In the genomic region with DNA sequence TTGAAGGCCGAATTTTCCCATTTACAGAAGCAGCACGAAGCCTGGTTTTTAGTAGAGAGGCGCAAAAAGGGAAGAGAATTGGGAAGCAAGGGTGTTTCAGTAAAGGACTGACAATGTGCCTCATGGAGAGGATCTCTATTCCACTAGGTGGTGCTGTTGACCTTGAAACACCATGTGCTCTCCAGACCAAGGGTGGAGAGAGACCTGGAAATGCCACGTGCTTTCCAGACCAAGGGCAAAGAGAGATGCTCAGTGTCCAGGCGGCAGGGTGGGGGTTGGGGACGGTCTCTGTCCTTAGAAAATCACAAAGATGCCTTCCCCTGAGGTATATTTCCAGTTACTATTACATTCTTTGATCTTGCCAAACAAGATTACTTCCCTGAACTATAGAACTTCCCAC, we compare ENCODE assay signal across 8 cellular contexts.
DNase-seq lines count a peak whose midpoint lies in the region; ATAC-seq and TF ChIP-seq lines count a peak whose summit lies in the region.

No MANE protein-coding gene starts in this region.

- no peak overlapping the region for H3K4ac ChIP-seq in neuronal stem cell (ENCODE audit: low read length)

- H4K8ac ChIP-seq in neuronal stem cell (ENCODE audit: low read depth, low read length), result no peak overlapping the region

- H3K9me3 Mint-ChIP-seq in endothelial cell (ENCODE audit: unreplicated experiment), result peaks cover 16% of the 10 kb centered on the region
- peaks cover 23% of the 10 kb centered on the region for H3K9me3 Mint-ChIP-seq in T-helper 2 cell treated with Interferon-gamma antibody and Interleukin-4, amounts not matched to agents 5 μg/mL and 100 μg/mL, for 36 hours

- peaks cover 25% of the 10 kb centered on the region for H3K9me3 ChIP-seq in OCI-LY1 (ENCODE audit: low read length)
- peaks cover 9 to 61% of the 10 kb centered on the region in 2 donors for H3K9me3 ChIP-seq in neuronal stem cell (replicated peaks in 1 of 2; ENCODE audit: control insufficient read depth in 2 of 2, insufficient read depth in 1 of 2, low read depth in 1 of 2, low read length in 2 of 2)

- H3K4me1 ChIP-seq in OCI-LY1 (ENCODE audit: insufficient read depth, low read length, severe bottlenecking) (no peaks in the 10 kb centered on the region), neuronal stem cell (ENCODE audit: control insufficient read depth in 2 of 2, insufficient read depth in 1 of 2, low read depth in 1 of 2, low read length in 2 of 2) (no peaks in the 10 kb centered on the region)

- no peaks in the 10 kb centered on the region for H3F3A ChIP-seq in OCI-LY1 (ENCODE audit: insufficient read depth, low read length)

- H3K36me3 Mint-ChIP-seq in endothelial cell (ENCODE audit: low read depth, unreplicated experiment), result peaks cover 9% of the 10 kb centered on the region
- H3K36me3 Mint-ChIP-seq in T-helper 2 cell treated with Interferon-gamma antibody and Interleukin-4, amounts not matched to agents 5 μg/mL and 100 μg/mL, for 36 hours (ENCODE audit: low read depth), result no peaks in the 10 kb centered on the region

- H2BK15ac ChIP-seq in neuronal stem cell (ENCODE audit: low read length), result no peak overlapping the region

- H3K27ac ChIP-seq in OCI-LY1 (ENCODE audit: low read depth, low read length, poor library complexity, severe bottlenecking), result peak overlapping the region; percentile 35
- H3K27ac ChIP-seq in neuronal stem cell (replicated peaks; ENCODE audit: low read length), result no peak overlapping the region

- H3K9me2 ChIP-seq in OCI-LY1 (ENCODE audit: low read depth, low read length), result no peaks in the 10 kb centered on the region

- in situ Hi-C loops in ACHN (cut with HindIII; ENCODE audit: low pct_ligation_motif_present, low pct_unique_long_range_greater_than_20kb, low sequenced_read_pairs), result no loop called here
- in situ Hi-C loops in GM13977 (cut with MboI; ENCODE audit: low pct_unique_long_range_greater_than_20kb, low sequenced_read_pairs, unreplicated experiment), result no loop called here

- no peak for ATAC-seq in GM21526 (IDR thresholded peaks at IDR 0.05; ENCODE audit: low FRiP score, unreplicated experiment)

- no peak overlapping the region for H3K4me3 Mint-ChIP-seq in endothelial cell (ENCODE audit: unreplicated experiment)
- H3K4me3 Mint-ChIP-seq in T-helper 2 cell treated with Interferon-gamma antibody and Interleukin-4, amounts not matched to agents 5 μg/mL and 100 μg/mL, for 36 hours, result no peak overlapping the region

- H3K18ac ChIP-seq in neuronal stem cell (ENCODE audit: low read length), result no peak overlapping the region

- H2BK12ac ChIP-seq in neuronal stem cell (ENCODE audit: low read length), result no peak overlapping the region

- H2BK5ac ChIP-seq in neuronal stem cell (ENCODE audit: low read length), result no peak overlapping the region

- WGBS in neuronal stem cell (ENCODE audit: extremely low coverage in 2 of 2, insufficient read length in 2 of 2, insufficient replicate concordance in 1 of 2), 2 donors, result no CpG with 5 or more reads among the region's 6 CpGs

- no peaks in the 10 kb centered on the region for H3K4me1 Mint-ChIP-seq in endothelial cell (ENCODE audit: unreplicated experiment)
- no peaks in the 10 kb centered on the region for H3K4me1 Mint-ChIP-seq in T-helper 2 cell treated with Interferon-gamma antibody and Interleukin-4, amounts not matched to agents 5 μg/mL and 100 μg/mL, for 36 hours (ENCODE audit: low read depth)

- no peaks in the 10 kb centered on the region for H4K20me1 ChIP-seq in OCI-LY1 (ENCODE audit: insufficient read depth, low read length)

- no peaks in the 10 kb centered on the region for H3K79me1 ChIP-seq in neuronal stem cell (ENCODE audit: low read depth, low read length)

- H3K4me2 ChIP-seq in OCI-LY1 (ENCODE audit: low read length) (no peak overlapping the region), neuronal stem cell (ENCODE audit: insufficient read depth, low read length, poor library complexity, severe bottlenecking) (no peak overlapping the region)

- H3K27ac Mint-ChIP-seq in endothelial cell (ENCODE audit: unreplicated experiment), result no peak overlapping the region
- no peak overlapping the region for H3K27ac Mint-ChIP-seq in T-helper 2 cell treated with Interferon-gamma antibody and Interleukin-4, amounts not matched to agents 5 μg/mL and 100 μg/mL, for 36 hours

- no peak overlapping the region for H3K23ac ChIP-seq in neuronal stem cell (ENCODE audit: low read depth, low read length, poor library complexity)

- no peaks in the 10 kb centered on the region for H3K27me3 ChIP-seq in OCI-LY1 (ENCODE audit: insufficient read depth, low read length)
- H3K27me3 ChIP-seq in neuronal stem cell (ENCODE audit: control insufficient read depth in 3 of 3, insufficient read depth in 3 of 3, low read depth in 1 of 3, low read length in 3 of 3), result no peaks in the 10 kb centered on the region

- no peak overlapping the region for H2AFZ ChIP-seq in OCI-LY1 (ENCODE audit: low read length)
- H2AFZ ChIP-seq in neuronal stem cell (ENCODE audit: low read length), result no peak overlapping the region

- H3K36me3 ChIP-seq in OCI-LY1 (ENCODE audit: insufficient read depth, low read length) (no peaks in the 10 kb centered on the region; the same call in 1 of the 2 replicates), neuronal stem cell (replicated peaks in 1 of 2; ENCODE audit: control insufficient read depth in 2 of 2, insufficient read depth in 2 of 2, low read length in 2 of 2) (no peaks in the 10 kb centered on the region)

- no peak overlapping the region for H3K14ac ChIP-seq in neuronal stem cell (ENCODE audit: low read length)

- H2BK120ac ChIP-seq in neuronal stem cell (ENCODE audit: low read depth, low read length), result no peak overlapping the region

- peak; percentile 53 for DNase-seq in ACHN
- no peak for DNase-seq in GM13977 (ENCODE audit: low spot score)
- peak; percentile 32 for DNase-seq in endothelial cell (ENCODE audit: low spot score)
- DNase-seq in neuronal stem cell (ENCODE audit: low spot score), result peak; percentile 4
- no peak for DNase-seq in T-helper 2 cell treated with Interferon-gamma antibody and Interleukin-4, amounts not matched to agents 5 μg/mL and 100 μg/mL, for 36 hours (ENCODE audit: low spot score)
- no peak for DNase-seq in activated gamma-delta T cell treated with Interleukin-2 at 50 U/mL for 16 hours

- no peak overlapping the region for H2AK5ac ChIP-seq in neuronal stem cell (ENCODE audit: low read depth, low read length)

- no peaks in the 10 kb centered on the region for H3K27me3 Mint-ChIP-seq in endothelial cell (ENCODE audit: unreplicated experiment)
- no peaks in the 10 kb centered on the region for H3K27me3 Mint-ChIP-seq in T-helper 2 cell treated with Interferon-gamma antibody and Interleukin-4, amounts not matched to agents 5 μg/mL and 100 μg/mL, for 36 hours (ENCODE audit: low read depth)

- TF ChIP-seq CTCF in GM13977 (IDR thresholded peaks at IDR 0.05; ENCODE audit: extremely low read depth, insufficient read depth, missing control alignments), result peak; percentile 67
- TF ChIP-seq CTCF in OCI-LY1 (IDR thresholded peaks at IDR 0.05; ENCODE audit: low read length), result peak; percentile 69
- TF ChIP-seq CTCF in endothelial cell (IDR thresholded peaks at IDR 0.05; ENCODE audit: unreplicated experiment), result peak; percentile 52

- H4K91ac ChIP-seq in neuronal stem cell (ENCODE audit: low read depth, low read length, poor library complexity), result no peak overlapping the region

- H3K9ac ChIP-seq in OCI-LY1 (ENCODE audit: low read length) (no peak overlapping the region), neuronal stem cell (ENCODE audit: low read depth, low read length, poor library complexity) (no peak overlapping the region)

- H3K79me2 ChIP-seq in OCI-LY1 (ENCODE audit: insufficient read depth, low read length), result no peaks in the 10 kb centered on the region

- H3K4me3 ChIP-seq in OCI-LY1 (ENCODE audit: low read depth, low read length, poor library complexity, severe bottlenecking), result no peak overlapping the region
- H3K4me3 ChIP-seq in neuronal stem cell (ENCODE audit: low read length in 2 of 2), result no peak overlapping the region

Comparison
In these comparisons a context has a peak if more than half of its experiments do, and no peak if none do; other contexts are left out.
1. DNase-seq: peak in ACHN (single experiment), endothelial cell (single experiment) and neuronal stem cell (single experiment); none in GM13977 (single experiment), T-helper 2 cell treated with Interferon-gamma antibody and Interleukin-4, amounts not matched to agents 5 μg/mL and 100 μg/mL, for 36 hours (single experiment) and activated gamma-delta T cell treated with Interleukin-2 at 50 U/mL for 16 hours (single experiment).
2. Peak in every context shown above with its lines, with median percentiles within 50 percentile points of each other: CTCF ChIP-seq.